ENCODE assay signal across 8 cellular contexts in genomic region chr14:101964297-101965144, GRCh38. TPM values are rescaled to one million over a fixed set of nuclear protein-coding genes. Genes with fewer than 3 reads are reported as not detected.
DNase-seq lines count a peak whose midpoint lies in the region; ATAC-seq and TF ChIP-seq lines count a peak whose summit lies in the region.

TSS of gene DYNC1H1 (plus strand) at chr14:101964573. CDS start at chr14:101964692, 119 bp downstream.

- peak within 1 kb of the TSS; percentile 31 for H4K12ac ChIP-seq in trophoblast cell (ENCODE audit: low read depth, low read length)

- peaks cover 17% of the 10 kb centered on the region for H3K79me2 ChIP-seq in trophoblast cell (ENCODE audit: control insufficient read depth, insufficient read depth, low read length, poor library complexity)

- H2AK5ac ChIP-seq in trophoblast cell (ENCODE audit: low read length) = peak within 1 kb of the TSS; percentile 10

- peak within 1 kb of the TSS; percentile 85 for H3K14ac ChIP-seq in trophoblast cell (ENCODE audit: low read length)

- H4K91ac ChIP-seq in trophoblast cell (ENCODE audit: low read depth, low read length) = peak within 1 kb of the TSS; percentile 87

- peak within 1 kb of the TSS; percentile 52 for H2BK5ac ChIP-seq in trophoblast cell (ENCODE audit: low read depth, low read length, poor library complexity)

- peak within 1 kb of the TSS; percentile 80 for H2AFZ ChIP-seq in trophoblast cell (ENCODE audit: insufficient read depth, low read length, poor library complexity)

- H4K8ac ChIP-seq in trophoblast cell (ENCODE audit: low read depth, low read length) = peak within 1 kb of the TSS; percentile 51

- H3K9me3 ChIP-seq in trophoblast cell (ENCODE audit: insufficient read depth, low read depth, low read length) (no peaks in the 10 kb centered on the region), tibial artery (no peaks in the 10 kb centered on the region)

- no peak within 1 kb of the TSS for H3K23ac ChIP-seq in trophoblast cell (ENCODE audit: low read length)

- intact Hi-C loops in cardiac septum (cut with DNase I) = loop anchor here (5.0 kb wide), 3 partner anchors 123 to 353 kb away; partner anchors contain the start of genes HSP90AA1, PPP2R5C and ZNF839
- intact Hi-C loops in tibial artery (cut with DNase I; ENCODE audit: low total_unique reads) = loop anchor here (5.0 to 10.0 kb wide), 3 partner anchors 123 to 257 kb away; partner anchors contain the start of genes HSP90AA1 and PPP2R5C

- peak within 1 kb of the TSS; percentile 76 for H3K4me2 ChIP-seq in trophoblast cell (ENCODE audit: low read length)

- 0 to 1% (median 1%) methylated on average over 103 to 108 of the region's 108 CpGs for WGBS in adipose tissue, 3 donors
- WGBS in trophoblast cell (ENCODE audit: extremely low coverage, insufficient coverage, insufficient read length) = no CpG with 5 or more reads among the region's 108 CpGs

- H3K79me1 ChIP-seq in trophoblast cell (ENCODE audit: low read length) = peaks cover 7% of the 10 kb centered on the region

- H3K27ac ChIP-seq in adipose tissue (ENCODE audit: low read depth, low read length) = peak within 1 kb of the TSS; percentile 51
- peak within 1 kb of the TSS; percentile 46 for H3K27ac ChIP-seq in trophoblast cell (ENCODE audit: low read depth, low read length)
- H3K27ac ChIP-seq in tibial artery = peak within 1 kb of the TSS; percentile 94 to 97

- no peaks in the 10 kb centered on the region for H3K27me3 ChIP-seq in trophoblast cell (ENCODE audit: insufficient read depth, low read length)
- no peaks in the 10 kb centered on the region for H3K27me3 ChIP-seq in tibial artery

- peak within 1 kb of the TSS; percentile 18 for H2BK120ac ChIP-seq in trophoblast cell (ENCODE audit: insufficient read depth, low read length, poor library complexity)

- peak within 1 kb of the TSS; percentile 25 for H2BK12ac ChIP-seq in trophoblast cell (ENCODE audit: low read length)

- H3K4ac ChIP-seq in trophoblast cell (ENCODE audit: low read depth, low read length) = peak within 1 kb of the TSS; percentile 28

- no peak for TF ChIP-seq CTCF in GM13976 (IDR thresholded peaks at IDR 0.05; ENCODE audit: borderline replicate concordance, control extremely low read depth, extremely low read depth, insufficient read depth, missing control alignments)
- TF ChIP-seq CTCF in tibial artery (IDR thresholded peaks at IDR 0.05) = no peak

- in situ Hi-C loops in GM13976 (cut with MboI; ENCODE audit: low sequenced_read_pairs, unreplicated experiment) = loop anchor here (5.0 to 10.0 kb wide), 2 partner anchors 190 to 353 kb away; partner anchors contain the start of gene ZNF839

- H3K36me3 ChIP-seq in trophoblast cell (ENCODE audit: control insufficient read depth in 1 of 2, insufficient read depth in 2 of 2, low read length in 2 of 2) (peaks cover 2 to 6% of the 10 kb centered on the region in 2 experiments), tibial artery (peaks cover 3% of the 10 kb centered on the region in 3 donors)

- peak within 1 kb of the TSS; percentile 25 for H3K18ac ChIP-seq in trophoblast cell (ENCODE audit: low read length)

- H3K9ac ChIP-seq in trophoblast cell (ENCODE audit: low read length) = peak within 1 kb of the TSS; percentile 92

- H3K4me1 ChIP-seq in trophoblast cell (ENCODE audit: control insufficient read depth in 1 of 2, insufficient read depth in 2 of 2, low read length in 2 of 2) = peaks cover 3 to 15% of the 10 kb centered on the region in 2 experiments
- peaks cover 0 to 57% (median 16%) of the 10 kb centered on the region in 4 donors for H3K4me1 ChIP-seq in tibial artery

- H3K4me3 ChIP-seq in trophoblast cell (ENCODE audit: low read depth, low read length) = peak within 1 kb of the TSS; percentile 99
- H3K4me3 ChIP-seq in tibial artery = peak within 1 kb of the TSS; percentile 74 to 99

- peak; percentile 80 for ATAC-seq in HG02870 (IDR thresholded peaks at IDR 0.05; ENCODE audit: unreplicated experiment)

- DNase-seq in GM13976 (ENCODE audit: low spot score) (peak; percentile 95), NCI-H1694 (lab: John Stamatoyannopoulos, UW) (peak; percentile 98), T-helper 1 cell (peak; percentile 81 to 92 (median 83)), cardiac septum (ENCODE audit: low spot score) (peak; percentile 96), trophoblast cell (peak; percentile 85 to 97), tibial artery (peak; percentile 89 to 95)

RNA-seq across cellular contexts. Expression of gene DYNC1H1, which starts in this region (rescaled TPM):
- 100 to 1,000 TPM in 1 of 3 donors, 10 to 100 TPM in 2; 62.7 to 161 (median 92.1) TPM for polyA plus RNA-seq in adipose tissue
- 575 TPM for total RNA-seq in cardiac septum
- polyA plus RNA-seq in trophoblast cell (2013) = 105 and 109 TPM in 2 replicates

Comparison
In these comparisons a context has a peak if more than half of its experiments do, and no peak if none do; other contexts are left out.
1. Peak in every context shown above with its lines: DNase-seq, ATAC-seq, H3K4me3 ChIP-seq and H3K27ac ChIP-seq.